20 cellular contexts compared by ENCODE assay signal in genomic region chr13:66216723-66217122, GRCh38.
A peak's percentile ranks its signal among the peaks of the same experiment; 100 is the strongest.
DNase-seq lines count a peak whose midpoint lies in the region; ATAC-seq and TF ChIP-seq lines count a peak whose summit lies in the region.
"Had no signal": no experiment of that assay in that cellular context is flagged by ENCODE, and none has a peak within 500 bp of the region (broad histone marks: within the 10 kb centered on the region; RNA-seq: fewer than 3 reads in every experiment).

No MANE protein-coding gene starts in this region.

- no peak overlapping the region for H3K9ac ChIP-seq in BLaER1
- H3K9ac ChIP-seq in adipocyte (ENCODE audit: low read length), result peak overlapping the region; percentile 9

- peak overlapping the region; percentile 10 for H3K4me2 ChIP-seq in BLaER1
- H3K4me2 ChIP-seq: GM23338 had no signal

- H3K27ac ChIP-seq in BLaER1, result no peak overlapping the region

- H3K27ac Mint-ChIP-seq in osteocyte (ENCODE audit: unreplicated experiment), result peak overlapping the region; percentile 29
- no peak overlapping the region for H3K27ac Mint-ChIP-seq in stimulated activated naive CD8-positive, alpha-beta T cell treated with anti-CD3 and anti-CD28 coated beads, Interleukin-15, amount 100 ng/mL, for 72 hours
- H3K27ac Mint-ChIP-seq: B cell; CD4-positive, CD25-positive, alpha-beta regulatory T cell; GM23338 had no signal

- no peak overlapping the region for H3K4me3 Mint-ChIP-seq in osteocyte (ENCODE audit: unreplicated experiment)
- no peak overlapping the region for H3K4me3 Mint-ChIP-seq in stimulated activated naive CD8-positive, alpha-beta T cell treated with anti-CD3 and anti-CD28 coated beads, Interleukin-15, amount 100 ng/mL, for 72 hours
- H3K4me3 Mint-ChIP-seq: B cell; CD4-positive, CD25-positive, alpha-beta regulatory T cell; GM23338 had no signal

- no peaks in the 10 kb centered on the region for H4K20me1 ChIP-seq in BLaER1

- no peaks in the 10 kb centered on the region for H3K27me3 ChIP-seq in BLaER1
- H3K27me3 ChIP-seq in adipocyte (replicated peaks; ENCODE audit: control insufficient read depth, insufficient read depth, low read length), result no peaks in the 10 kb centered on the region
- H3K27me3 ChIP-seq: MG63 had no signal

- DNase-seq in adipocyte (ENCODE audit: low read depth) (no peak), fibroblast of mammary gland (ENCODE audit: low read depth) (peak; percentile 46), osteocyte (ENCODE audit: extremely low spot score, unreplicated experiment) (no peak), NCI-H1694 treated with DMSO at 0.1 percent for 48 hours (lab: John Stamatoyannopoulos, UW) (no peak), T-helper 2 cell (no peak)
- no peak for DNase-seq in stimulated activated naive CD8-positive, alpha-beta T cell treated with anti-CD3 and anti-CD28 coated beads, Interleukin-15, amount 100 ng/mL, for 72 hours
- no peak for DNase-seq in activated naive CD4-positive, alpha-beta T cell treated with Interleukin-2 at 50 U/mL for 16 hours
- DNase-seq: 8988T; CD4-positive, CD25-positive, alpha-beta regulatory T cell; DMS153; EL; HCEC 1CT; IMR-90; MG63; NCI-H1092; NCI-H510A; NCI-H774 had no signal

- H3K4me1 ChIP-seq in BLaER1, result peaks cover 9% of the 10 kb centered on the region; the same call in 1 of the 2 replicates
- peaks cover 14% of the 10 kb centered on the region for H3K4me1 ChIP-seq in adipocyte (ENCODE audit: control insufficient read depth, insufficient read depth, low read length)

- H3K4me1 Mint-ChIP-seq in osteocyte (ENCODE audit: unreplicated experiment), result peaks cover 13% of the 10 kb centered on the region
- no peaks in the 10 kb centered on the region for H3K4me1 Mint-ChIP-seq in stimulated activated naive CD8-positive, alpha-beta T cell treated with anti-CD3 and anti-CD28 coated beads, Interleukin-15, amount 100 ng/mL, for 72 hours
- H3K4me1 Mint-ChIP-seq: B cell; CD4-positive, CD25-positive, alpha-beta regulatory T cell had no signal

- H3K36me3 Mint-ChIP-seq in osteocyte (ENCODE audit: unreplicated experiment), result peaks cover 5% of the 10 kb centered on the region
- H3K36me3 Mint-ChIP-seq: CD4-positive, CD25-positive, alpha-beta regulatory T cell had no signal

- no peak overlapping the region for H3K4me3 ChIP-seq in BLaER1
- H3K4me3 ChIP-seq in adipocyte (ENCODE audit: low read length), result peak overlapping the region; percentile 30
- no peak overlapping the region for H3K4me3 ChIP-seq in fibroblast of mammary gland (ENCODE audit: control insufficient read depth, low read depth, low read length)
- H3K4me3 ChIP-seq: GM23338, MG63 had no signal

- H3K36me3 ChIP-seq in BLaER1, result no peaks in the 10 kb centered on the region
- no peaks in the 10 kb centered on the region for H3K36me3 ChIP-seq in adipocyte (ENCODE audit: control insufficient read depth, insufficient read depth, low read length, severe bottlenecking)
- H3K36me3 ChIP-seq: MG63 had no signal

- no peaks in the 10 kb centered on the region for H3K27me3 Mint-ChIP-seq in osteocyte (ENCODE audit: unreplicated experiment)
- H3K27me3 Mint-ChIP-seq in stimulated activated naive CD8-positive, alpha-beta T cell treated with anti-CD3 and anti-CD28 coated beads, Interleukin-15, amount 100 ng/mL, for 72 hours, result no peaks in the 10 kb centered on the region
- H3K27me3 Mint-ChIP-seq: B cell; CD4-positive, CD25-positive, alpha-beta regulatory T cell had no signal

- no peaks in the 10 kb centered on the region for H3K9me3 ChIP-seq in BLaER1
- no peaks in the 10 kb centered on the region for H3K9me3 ChIP-seq in adipocyte (ENCODE audit: control insufficient read depth, low read length)
- H3K9me3 ChIP-seq: MG63 had no signal

- TF ChIP-seq CTCF in fibroblast of mammary gland (conservative IDR thresholded peaks at IDR 0.05; ENCODE audit: control insufficient read depth, insufficient read depth, low read depth, low read length), result no peak
- no peak for TF ChIP-seq CTCF in osteocyte (IDR thresholded peaks at IDR 0.05)

- ATAC-seq in stimulated activated naive CD8-positive, alpha-beta T cell treated with anti-CD3 and anti-CD28 coated beads, Interleukin-15, amount 100 ng/mL, for 72 hours, result no peak
- ATAC-seq: GM23338 had no signal

- H3K9me3 Mint-ChIP-seq in osteocyte (ENCODE audit: unreplicated experiment), result peaks cover 10% of the 10 kb centered on the region
- peaks cover 0 to 7% of the 10 kb centered on the region in 2 donors for H3K9me3 Mint-ChIP-seq in stimulated activated naive CD8-positive, alpha-beta T cell treated with anti-CD3 and anti-CD28 coated beads, Interleukin-15, amount 100 ng/mL, for 72 hours
- H3K9me3 Mint-ChIP-seq: GM23338 had no signal
